Comparison of ENCODE assay signal across 22 cellular contexts in the genomic region with DNA sequence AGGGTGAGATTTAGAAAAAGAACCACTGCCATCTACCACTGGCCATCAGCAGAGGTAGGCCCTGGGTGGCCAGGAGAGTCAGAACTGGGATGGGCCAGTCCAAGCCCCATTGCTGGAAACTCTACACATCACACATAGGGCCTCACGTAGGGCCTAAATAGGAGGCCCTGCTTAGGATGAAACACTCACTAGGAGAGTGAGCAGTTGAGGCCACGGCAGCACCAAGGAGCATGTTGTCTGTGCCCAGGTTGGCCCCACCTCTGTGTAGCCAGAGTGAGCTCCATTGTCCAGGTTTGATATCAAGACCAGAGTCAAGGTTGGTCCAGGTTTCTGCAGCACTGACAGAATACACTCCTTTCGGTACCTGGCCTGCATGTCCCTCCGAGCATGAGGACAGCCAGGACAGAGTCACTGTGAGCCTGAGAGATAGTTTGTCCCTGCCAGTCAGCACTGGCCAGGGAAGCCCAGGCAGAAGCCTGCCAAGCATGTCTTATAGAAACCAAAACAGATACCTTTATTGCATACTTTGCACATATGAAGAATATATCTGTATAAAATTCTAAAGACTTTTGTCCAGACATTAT.
"Had no signal": no experiment of that assay in that cellular context is flagged by ENCODE, and none has a peak within 500 bp of the region (broad histone marks: within the 10 kb centered on the region; RNA-seq: fewer than 3 reads in every experiment).

No MANE protein-coding gene starts in this region.

- H3K9me3 Mint-ChIP-seq: activated CD8-positive, alpha-beta T cell treated with anti-CD3 and anti-CD28 coated beads for 36 hours; activated naive CD8-positive, alpha-beta T cell treated with anti-CD3 and anti-CD28 coated beads, Interleukin-2, amount 50 U/mL, for 24 hours; brain; dendritic cell treated with granulocyte-macrophage colony-stimulating factor and Interleukin-4, amounts not matched to agents 40 ng/mL and 50 ng/mL, for 4 days; naive B cell; neural crest cell; T-helper 1 cell treated with Interleukin-12 subunit alpha and Interleukin-12 subunit beta and Interleukin-4 antibody, amounts not matched to agents 30 μg/mL and 1 μg/mL, for 36 hours had no signal

- H3K4me1 Mint-ChIP-seq: activated CD8-positive, alpha-beta memory T cell treated with anti-CD3 and anti-CD28 coated beads, Interleukin-2, amount 10 ng/mL, durations not matched to agents 7 days and 5 days had no signal

- ATAC-seq: activated CD8-positive, alpha-beta memory T cell treated with anti-CD3 and anti-CD28 coated beads, Interleukin-2, amount 10 ng/mL, durations not matched to agents 7 days and 5 days; activated CD8-positive, alpha-beta T cell treated with anti-CD3 and anti-CD28 coated beads for 36 hours; activated naive CD8-positive, alpha-beta T cell treated with anti-CD3 and anti-CD28 coated beads, Interleukin-2, amount 50 U/mL, for 24 hours; left colon; stimulated activated naive CD8-positive, alpha-beta T cell treated with anti-CD3 and anti-CD28 coated beads, Interleukin-15, Interleukin-2, amounts not matched to agents 100 U/mL and 50 U/mL, for 24 hours; upper lobe of right lung had no signal

- DNase-seq: activated CD4-positive, alpha-beta T cell treated with anti-CD3 and anti-CD28 coated beads for 48 hours; activated CD8-positive, alpha-beta memory T cell treated with anti-CD3 and anti-CD28 coated beads, Interleukin-2, amount 10 ng/mL, durations not matched to agents 7 days and 5 days; activated CD8-positive, alpha-beta T cell treated with anti-CD3 and anti-CD28 coated beads for 36 hours; activated gamma-delta T cell; activated naive CD4-positive, alpha-beta T cell treated with anti-CD3 and anti-CD28 coated beads, Interleukin-2, amount 50 U/mL, for 16 hours; activated naive CD8-positive, alpha-beta T cell treated with anti-CD3 and anti-CD28 coated beads, Interleukin-2, amount 50 U/mL, for 24 hours; activated T-cell treated with anti-CD3 and anti-CD28 coated beads for 4 hours; anterior cingulate cortex; caudate nucleus; effector CD4-positive, alpha-beta T cell; left colon; naive B cell; occipital lobe; spleen; stimulated activated CD4-positive, alpha-beta T cell treated with anti-CD3 and anti-CD28 coated beads, Interleukin-4, amount 100 ng/mL, for 1 hour; stimulated activated naive CD8-positive, alpha-beta T cell treated with anti-CD3 and anti-CD28 coated beads, Interleukin-15, Interleukin-2, amounts not matched to agents 100 U/mL and 50 U/mL, for 24 hours; upper lobe of right lung had no signal

- H3K27ac Mint-ChIP-seq: activated CD8-positive, alpha-beta memory T cell treated with anti-CD3 and anti-CD28 coated beads, Interleukin-2, amount 10 ng/mL, durations not matched to agents 7 days and 5 days; activated CD8-positive, alpha-beta T cell treated with anti-CD3 and anti-CD28 coated beads for 36 hours; activated naive CD8-positive, alpha-beta T cell treated with anti-CD3 and anti-CD28 coated beads, Interleukin-2, amount 50 U/mL, for 24 hours; dendritic cell treated with granulocyte-macrophage colony-stimulating factor and Interleukin-4, amounts not matched to agents 40 ng/mL and 50 ng/mL, for 4 days; T-helper 1 cell treated with Interleukin-12 subunit alpha and Interleukin-12 subunit beta and Interleukin-4 antibody, amounts not matched to agents 30 μg/mL and 1 μg/mL, for 36 hours had no signal

- H3K27me3 ChIP-seq: spleen, upper lobe of right lung had no signal

- H3K4me3 ChIP-seq: lung, spleen, upper lobe of right lung had no signal

- H3K27me3 Mint-ChIP-seq: activated CD8-positive, alpha-beta memory T cell treated with anti-CD3 and anti-CD28 coated beads, Interleukin-2, amount 10 ng/mL, durations not matched to agents 7 days and 5 days; activated CD8-positive, alpha-beta T cell treated with anti-CD3 and anti-CD28 coated beads for 36 hours; activated naive CD8-positive, alpha-beta T cell treated with anti-CD3 and anti-CD28 coated beads, Interleukin-2, amount 50 U/mL, for 24 hours; brain; dendritic cell treated with granulocyte-macrophage colony-stimulating factor and Interleukin-4, amounts not matched to agents 40 ng/mL and 50 ng/mL, for 4 days; naive B cell had no signal

- H3K9me3 ChIP-seq: spleen, upper lobe of right lung had no signal

- H3K4me3 Mint-ChIP-seq: activated CD8-positive, alpha-beta memory T cell treated with anti-CD3 and anti-CD28 coated beads, Interleukin-2, amount 10 ng/mL, durations not matched to agents 7 days and 5 days; activated CD8-positive, alpha-beta T cell treated with anti-CD3 and anti-CD28 coated beads for 36 hours; activated naive CD8-positive, alpha-beta T cell treated with anti-CD3 and anti-CD28 coated beads, Interleukin-2, amount 50 U/mL, for 24 hours; brain; dendritic cell treated with granulocyte-macrophage colony-stimulating factor and Interleukin-4, amounts not matched to agents 40 ng/mL and 50 ng/mL, for 4 days; naive B cell; neural crest cell; T-helper 1 cell treated with Interleukin-12 subunit alpha and Interleukin-12 subunit beta and Interleukin-4 antibody, amounts not matched to agents 30 μg/mL and 1 μg/mL, for 36 hours had no signal

- H3K27ac ChIP-seq: spleen, upper lobe of right lung had no signal
